Comparison of ENCODE assay signal across 8 cellular contexts in the genomic region with DNA sequence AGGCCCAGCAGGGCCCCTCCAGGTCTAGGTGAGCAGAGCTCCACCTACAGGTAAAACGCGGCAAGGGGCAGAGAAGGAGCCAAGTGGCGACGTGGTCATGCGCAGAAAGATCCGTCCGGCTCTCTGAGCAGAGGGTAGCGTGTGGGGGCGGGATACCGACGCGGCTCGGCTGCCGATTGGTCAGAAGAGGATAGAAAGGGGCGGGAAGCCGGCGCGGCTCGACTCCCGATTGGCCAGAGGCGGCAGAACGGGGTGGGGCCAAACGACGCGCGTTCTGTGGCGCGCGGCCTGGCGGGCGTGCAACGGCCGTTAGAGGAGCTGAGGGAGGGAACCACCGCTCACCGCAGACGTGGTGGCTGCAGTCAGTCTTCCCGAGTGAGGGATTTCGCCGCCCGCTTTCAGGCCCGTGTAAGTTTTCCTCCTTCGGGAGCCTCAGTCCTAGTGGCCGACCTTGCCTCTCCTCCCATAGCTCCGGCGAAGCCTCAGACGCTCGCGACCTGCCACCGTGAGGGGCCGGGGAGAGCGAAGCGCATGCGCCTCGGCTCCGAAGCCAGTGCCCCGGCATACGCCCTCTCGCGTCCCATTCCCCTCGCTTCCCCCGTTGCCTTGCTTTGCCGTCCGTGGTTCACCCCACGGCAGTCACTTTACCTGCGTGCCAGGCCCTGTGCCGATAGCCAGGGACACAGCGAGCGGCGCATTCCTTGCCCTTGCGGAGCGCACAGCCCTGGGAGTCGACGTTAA. TPM values are rescaled to one million over a fixed set of nuclear protein-coding genes. Genes with fewer than 3 reads are reported as not detected.
DNase-seq lines count a peak whose midpoint lies in the region; ATAC-seq lines count a peak whose summit lies in the region.

Gene CEP85 (plus strand): TSS at position 298 of the 741 bp plus-strand sequence. CDS start 5,584 bp downstream, outside the sequence.

- DNase-seq in NCI-H1694 treated with DMSO at 0.1 percent for 48 hours (lab: John Stamatoyannopoulos, UW) (peak; percentile 96), T-helper 17 cell (peak; percentile 96 to 97 (median 97)), amygdala (lab: John Stamatoyannopoulos, UW) (peak; percentile 82 to 99 (median 96)), left cardiac atrium (peak; percentile 99), posterior vena cava (ENCODE audit: low spot score) (peak; percentile 99), ureter (ENCODE audit: low spot score) (peak; percentile 99)

- intact Hi-C loops in left cardiac atrium (cut with DNase I) (loop anchor here (5.0 to 10.0 kb wide), 3 partner anchors 62 to 199 kb away; partner anchors contain the start of genes PDIK1L (in 1 of the 2) and ZNF593OS (in 1 of the 2)), posterior vena cava (cut with DNase I) (no loop called here)

- H3K4me3 Mint-ChIP-seq in T-helper 17 cell: peak within 1 kb of the TSS; percentile 100

- H3K4me1 Mint-ChIP-seq in T-helper 17 cell: peaks cover 29% of the 10 kb centered on the region

- no peaks in the 10 kb centered on the region for H3K36me3 Mint-ChIP-seq in T-helper 17 cell (ENCODE audit: low read depth)

- no peaks in the 10 kb centered on the region for H3K9me3 ChIP-seq in T-helper 17 cell (ENCODE audit: control insufficient read depth, low read length, poor library complexity, severe bottlenecking)

- H3K27me3 Mint-ChIP-seq in T-helper 17 cell: no peaks in the 10 kb centered on the region

- peak; percentile 92 for ATAC-seq in GM18498 (IDR thresholded peaks at IDR 0.05; ENCODE audit: unreplicated experiment)
- peak; percentile 94 for ATAC-seq in HG02938 (IDR thresholded peaks at IDR 0.05; ENCODE audit: unreplicated experiment)
- peak; percentile 92 for ATAC-seq in T-helper 17 cell
- ATAC-seq in left cardiac atrium: peak; percentile 99 to 100

- H3K27ac Mint-ChIP-seq in T-helper 17 cell: peak within 1 kb of the TSS; percentile 97

RNA-seq across cellular contexts. Expression of gene CEP85, which starts in this region (rescaled TPM):
- total RNA-seq in T-helper 17 cell (10 to 100 TPM; 12.5 to 14.3 TPM), left cardiac atrium (10 to 100 TPM; 17.7 to 38.6 TPM), posterior vena cava (1 to 10 TPM; 2.8 to 3.7 TPM), ureter (13.1 TPM)

Comparison
In these comparisons a context has a peak if more than half of its experiments do, and no peak if none do; other contexts are left out.
1. Peak in every context shown above with its lines: DNase-seq and ATAC-seq.
2. intact Hi-C loops: an anchor here in left cardiac atrium (5.0 to 10.0 kb wide); none called in posterior vena cava.